24 cellular contexts compared by ENCODE assay signal in the genomic region with DNA sequence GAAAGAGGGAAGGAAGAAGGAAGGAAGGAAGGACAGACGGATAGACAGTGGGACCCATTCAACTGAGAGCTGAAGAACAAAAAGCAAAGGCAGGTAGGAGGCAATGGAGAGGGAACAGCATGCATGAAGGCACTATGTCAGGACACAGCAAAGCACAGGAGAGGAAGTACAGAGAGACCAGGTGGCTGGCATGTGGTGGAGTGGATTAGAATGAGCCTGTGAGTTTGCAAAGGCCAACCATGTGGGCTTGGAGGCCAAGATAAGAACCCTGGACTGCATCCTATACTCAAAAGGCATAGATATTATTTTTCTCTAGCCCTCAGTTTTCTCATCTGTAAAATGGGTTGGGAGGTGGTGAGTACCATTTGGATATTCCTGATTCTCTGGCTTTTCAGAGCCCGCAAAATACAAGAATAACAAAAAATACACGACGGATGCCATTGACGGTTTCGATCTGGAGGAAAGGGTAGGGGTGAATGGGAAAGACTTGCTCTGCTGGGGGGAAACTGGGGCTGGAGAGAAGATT.
"Had no signal": no experiment of that assay in that cellular context is flagged by ENCODE, and none has a peak within 500 bp of the region (broad histone marks: within the 10 kb centered on the region; RNA-seq: fewer than 3 reads in every experiment).

No MANE protein-coding gene starts in this region.

- H3K27me3 ChIP-seq: colonic mucosa, esophagus squamous epithelium, gastrocnemius medialis had no signal

- H3K36me3 ChIP-seq: colonic mucosa, esophagus squamous epithelium, gastrocnemius medialis, heart right ventricle, left lung, lower lobe of right lung had no signal

- H3K9me3 ChIP-seq: colonic mucosa, esophagus squamous epithelium, gastrocnemius medialis, left lung, lower lobe of right lung, mucosa of descending colon had no signal

- DNase-seq: colonic mucosa; cortex of kidney; effector CD8-positive, alpha-beta T cell; effector memory CD8-positive, alpha-beta T cell; endodermal cell; esophagus squamous epithelium; foreskin fibroblast; foreskin melanocyte; gastrocnemius medialis; glutamatergic neuron; head of caudate nucleus; heart right ventricle; hippocampal formation; left cardiac atrium; left lung; left ventricle myocardium superior; lower lobe of right lung; mesenchymal stem cell; mucosa of descending colon; naive B cell had no signal

- FAIRE-seq: endometrium, islet of Langerhans, keratinocyte had no signal

- H3K4me1 ChIP-seq: colonic mucosa, gastrocnemius medialis, heart right ventricle, left lung, lower lobe of right lung had no signal

- H3K27ac ChIP-seq: colonic mucosa, epithelial cell of prostate, esophagus squamous epithelium, gastrocnemius medialis, heart right ventricle, left lung, lower lobe of right lung had no signal

- H3K4me3 ChIP-seq: colonic mucosa, esophagus squamous epithelium, gastrocnemius medialis, heart right ventricle, left lung, lower lobe of right lung, mucosa of descending colon had no signal

- ATAC-seq: effector memory CD8-positive, alpha-beta T cell; gastrocnemius medialis; left cardiac atrium; left lung; left ventricle myocardium superior; mucosa of descending colon had no signal
